In genomic region chr6:111490067-111490466, GRCh38 we compare ENCODE assay signal across 16 cellular contexts. TPM values are rescaled to one million over a fixed set of nuclear protein-coding genes. Genes with fewer than 3 reads are reported as not detected.
DNase-seq lines count a peak whose midpoint lies in the region; ATAC-seq and TF ChIP-seq lines count a peak whose summit lies in the region.
"Had no signal": no experiment of that assay in that cellular context is flagged by ENCODE, and none has a peak within 500 bp of the region (broad histone marks: within the 10 kb centered on the region; RNA-seq: fewer than 3 reads in every experiment).

No MANE protein-coding gene starts in this region.

- no peak overlapping the region for H3K27ac ChIP-seq in esophagus muscularis mucosa (replicated peaks in 1 of 4)
- H3K27ac ChIP-seq: 22Rv1, A549, C4-2B, GM23248 had no signal

- H3K36me3 Mint-ChIP-seq in activated CD4-positive, alpha-beta T cell treated with anti-CD3 and anti-CD28 coated beads for 36 hours (ENCODE audit: low read depth): peaks cover 25% of the 10 kb centered on the region
- peaks cover 13% of the 10 kb centered on the region for H3K36me3 Mint-ChIP-seq in natural killer cell treated with Interleukin-12 subunit alpha and Interleukin-12 subunit beta and Interleukin-15 and Interleukin-18, amount 100 ng/mL, for 72 hours
- H3K36me3 Mint-ChIP-seq in natural killer cell: no peaks in the 10 kb centered on the region
- peaks cover 33% of the 10 kb centered on the region for H3K36me3 Mint-ChIP-seq in type B pancreatic cell

- no peaks in the 10 kb centered on the region for H3K9me3 ChIP-seq in esophagus muscularis mucosa
- H3K9me3 ChIP-seq: Caco-2, HAP-1 had no signal

- H3K4me1 ChIP-seq in esophagus muscularis mucosa: peaks cover under 1 to 34% (median 21%) of the 10 kb centered on the region in 4 donors

- peak overlapping the region; percentile 15 for H3K27ac Mint-ChIP-seq in activated CD4-positive, alpha-beta T cell treated with anti-CD3 and anti-CD28 coated beads for 36 hours
- H3K27ac Mint-ChIP-seq in natural killer cell treated with Interleukin-12 subunit alpha and Interleukin-12 subunit beta and Interleukin-15 and Interleukin-18, amount 100 ng/mL, for 72 hours: peak overlapping the region; percentile 19 to 78
- peak overlapping the region in 1 of 2 donors; percentile 17 for H3K27ac Mint-ChIP-seq in natural killer cell
- no peak overlapping the region for H3K27ac Mint-ChIP-seq in type B pancreatic cell
- H3K27ac Mint-ChIP-seq: CD4-positive, alpha-beta T cell had no signal

- no peak for TF ChIP-seq EP300 in esophagus muscularis mucosa (IDR thresholded peaks at IDR 0.05)

- no peaks in the 10 kb centered on the region for H3K9me3 Mint-ChIP-seq in activated CD4-positive, alpha-beta T cell treated with anti-CD3 and anti-CD28 coated beads for 36 hours (ENCODE audit: low read depth)
- peaks cover 3% of the 10 kb centered on the region for H3K9me3 Mint-ChIP-seq in natural killer cell treated with Interleukin-12 subunit alpha and Interleukin-12 subunit beta and Interleukin-15 and Interleukin-18, amount 100 ng/mL, for 72 hours
- H3K9me3 Mint-ChIP-seq in natural killer cell: no peaks in the 10 kb centered on the region
- peaks cover 8% of the 10 kb centered on the region for H3K9me3 Mint-ChIP-seq in type B pancreatic cell
- H3K9me3 Mint-ChIP-seq: CD4-positive, alpha-beta T cell; IgD-negative memory B cell had no signal

- peaks cover 0 to 4% (median 0%) of the 10 kb centered on the region in 4 donors for H3K36me3 ChIP-seq in esophagus muscularis mucosa

- H3K27me3 Mint-ChIP-seq in activated CD4-positive, alpha-beta T cell treated with anti-CD3 and anti-CD28 coated beads for 36 hours: no peaks in the 10 kb centered on the region
- H3K27me3 Mint-ChIP-seq in natural killer cell treated with Interleukin-12 subunit alpha and Interleukin-12 subunit beta and Interleukin-15 and Interleukin-18, amount 100 ng/mL, for 72 hours: no peaks in the 10 kb centered on the region
- H3K27me3 Mint-ChIP-seq in natural killer cell (ENCODE audit: low read depth in 2 of 2): no peaks in the 10 kb centered on the region
- no peaks in the 10 kb centered on the region for H3K27me3 Mint-ChIP-seq in type B pancreatic cell
- H3K27me3 Mint-ChIP-seq: CD4-positive, alpha-beta T cell; IgD-negative memory B cell had no signal

- no peak overlapping the region for H3K4me3 ChIP-seq in esophagus muscularis mucosa
- H3K4me3 ChIP-seq: A549, GM23248, HAP-1 had no signal

- no peak for TF ChIP-seq CTCF in natural killer cell (IDR thresholded peaks at IDR 0.05)
- TF ChIP-seq CTCF in type B pancreatic cell (conservative IDR thresholded peaks at IDR 0.05): no peak
- no peak for TF ChIP-seq CTCF in esophagus muscularis mucosa (IDR thresholded peaks at IDR 0.05)

- H3K27me3 ChIP-seq in esophagus muscularis mucosa: no peaks in the 10 kb centered on the region

- CTCF ChIA-PET in activated CD4-positive, alpha-beta T cell treated with anti-CD3 and anti-CD28 coated beads for 36 hours (lab: Charles Lee): interaction anchor here (0.7 to 1.7 kb wide), 3 partner anchors 9 to 161 kb away, joined by 4 to 5 read pairs (median 4); partner anchors contain the start of gene TRAF3IP2

- intact Hi-C loops in activated CD4-positive, alpha-beta T cell treated with anti-CD3 and anti-CD28 coated beads for 36 hours (cut with DNase I, micrococcal nuclease): no loop called here
- intact Hi-C loops in natural killer cell (cut with micrococcal nuclease) (no loop called here), esophagus muscularis mucosa (cut with DNase I) (no loop called here)

- no peak for TF ChIP-seq POLR2A in esophagus muscularis mucosa (IDR thresholded peaks at IDR 0.05; ENCODE audit: low read depth)

- no peak overlapping the region for H3K4me3 Mint-ChIP-seq in activated CD4-positive, alpha-beta T cell treated with anti-CD3 and anti-CD28 coated beads for 36 hours
- no peak overlapping the region for H3K4me3 Mint-ChIP-seq in natural killer cell treated with Interleukin-12 subunit alpha and Interleukin-12 subunit beta and Interleukin-15 and Interleukin-18, amount 100 ng/mL, for 72 hours
- H3K4me3 Mint-ChIP-seq in natural killer cell: no peak overlapping the region
- H3K4me3 Mint-ChIP-seq in type B pancreatic cell: peak overlapping the region; percentile 0
- H3K4me3 Mint-ChIP-seq: CD4-positive, alpha-beta T cell had no signal

- WGBS in esophagus muscularis mucosa: 76% methylated on average over 3 of the region's 3 CpGs

- ATAC-seq in activated CD4-positive, alpha-beta T cell treated with anti-CD3 and anti-CD28 coated beads for 36 hours: no peak
- ATAC-seq in natural killer cell treated with Interleukin-12 subunit alpha and Interleukin-12 subunit beta and Interleukin-15 and Interleukin-18, amount 100 ng/mL, for 72 hours: no peak
- ATAC-seq in natural killer cell: no peak
- ATAC-seq: A549 had no signal

- POLR2A ChIA-PET in activated CD4-positive, alpha-beta T cell treated with anti-CD3 and anti-CD28 coated beads for 36 hours (lab: Charles Lee): no interaction called here

- peaks cover 40% of the 10 kb centered on the region for H3K4me1 Mint-ChIP-seq in activated CD4-positive, alpha-beta T cell treated with anti-CD3 and anti-CD28 coated beads for 36 hours
- peaks cover 24 to 34% of the 10 kb centered on the region in 2 donors for H3K4me1 Mint-ChIP-seq in natural killer cell treated with Interleukin-12 subunit alpha and Interleukin-12 subunit beta and Interleukin-15 and Interleukin-18, amount 100 ng/mL, for 72 hours (ENCODE audit: low read depth in 2 of 2)
- H3K4me1 Mint-ChIP-seq in natural killer cell (peaks cover 21 to 23% of the 10 kb centered on the region in 2 donors), type B pancreatic cell (ENCODE audit: unreplicated experiment) (peaks cover 15% of the 10 kb centered on the region)

- no peak for DNase-seq in activated CD4-positive, alpha-beta T cell treated with anti-CD3 and anti-CD28 coated beads for 36 hours
- DNase-seq in activated CD4-positive, alpha-beta T cell treated with anti-CD3 and anti-CD28 coated beads for 1 hour: no peak
- no peak for DNase-seq in natural killer cell treated with Interleukin-12 subunit alpha and Interleukin-12 subunit beta and Interleukin-15 and Interleukin-18, amount 100 ng/mL, for 72 hours (ENCODE audit: low spot score)
- DNase-seq in natural killer cell (no peak), type B pancreatic cell (ENCODE audit: extremely low spot score, unreplicated experiment) (no peak), esophagus muscularis mucosa (ENCODE audit: extremely low spot score) (no peak), dermis blood vessel endothelial cell (no peak)
- DNase-seq: AML-193; Caco-2; CD4-positive, alpha-beta T cell; GM23248 had no signal

RNA-seq across cellular contexts. Expression of gene REV3L, which starts 7.0 kb away (rescaled TPM):
- 10 to 100 TPM; 16.5 to 20.9 TPM for total RNA-seq in activated CD4-positive, alpha-beta T cell treated with anti-CD3 and anti-CD28 coated beads for 36 hours
- 10 to 100 TPM; 12.8 to 31.0 TPM for total RNA-seq in natural killer cell treated with Interleukin-12 subunit alpha and Interleukin-12 subunit beta and Interleukin-15 and Interleukin-18, amount 100 ng/mL, for 72 hours
- total RNA-seq in natural killer cell (10 to 100 TPM; 18.1 to 25.5 (median 22.7) TPM), type B pancreatic cell (ENCODE audit: low replicate concordance) (28.5 and 34.4 TPM in 2 replicates), esophagus muscularis mucosa (10 to 100 TPM; 38.9 to 50.4 (median 45.3) TPM), dermis blood vessel endothelial cell (39.5 and 61.2 TPM in 2 replicates)
